In genomic region chr6:168319279-168320051, GRCh38 we compare ENCODE assay signal across 15 cellular contexts. TPM values are rescaled to one million over a fixed set of nuclear protein-coding genes. Genes with fewer than 3 reads are reported as not detected.
DNase-seq lines count a peak whose midpoint lies in the region; ATAC-seq and TF ChIP-seq lines count a peak whose summit lies in the region.
"Had no signal": no experiment of that assay in that cellular context is flagged by ENCODE, and none has a peak within 500 bp of the region (broad histone marks: within the 10 kb centered on the region; RNA-seq: fewer than 3 reads in every experiment).

DACT2 (minus strand) TSS chr6:168319777; CDS start chr6:168319633, 144 bp downstream.

- intact Hi-C loops in heart right ventricle (cut with DNase I), result loop anchor here in 2 of 10 donors (10.0 kb wide), 2 partner anchors 95 to 175 kb away; no protein-coding TSS in a partner anchor
- intact Hi-C loops in uterus (cut with DNase I; ENCODE audit: low total_unique reads), result no loop called here

- H3K27ac ChIP-seq in heart right ventricle (peak within 1 kb of the TSS in 2 of 10 donors; percentile 1 to 36), mucosa of rectum (ENCODE audit: low read depth in 2 of 2, low read length in 2 of 2) (no peak within 1 kb of the TSS), uterus (peak within 1 kb of the TSS; percentile 11 to 61)

- WGBS in heart right ventricle, 2 donors, result 1 to 2% methylated on average over 77 to 89 of the region's 89 CpGs

- H3K4me3 ChIP-seq in heart right ventricle (peak within 1 kb of the TSS in 9 of 10 donors; percentile 17 to 51 (median 41)), mucosa of rectum (ENCODE audit: low read length in 2 of 2) (peak within 1 kb of the TSS; percentile 59 to 66), uterus (peak within 1 kb of the TSS; percentile 20 to 47)

- TF ChIP-seq CTCF in heart right ventricle (IDR thresholded peaks at IDR 0.05) (no peak), uterus (IDR thresholded peaks at IDR 0.05) (no peak)

- H3K27me3 ChIP-seq in heart right ventricle (peaks cover 19 to 75% (median 53%) of the 10 kb centered on the region in 7 donors), mucosa of rectum (ENCODE audit: control insufficient read depth in 2 of 2, insufficient read depth in 2 of 2, low read length in 2 of 2) (no peaks in the 10 kb centered on the region), uterus (peaks cover 3 to 5% of the 10 kb centered on the region in 2 donors)

- peaks cover 0 to 15% (median 2%) of the 10 kb centered on the region in 11 donors for H3K9me3 ChIP-seq in heart right ventricle
- no peaks in the 10 kb centered on the region for H3K9me3 ChIP-seq in mucosa of rectum (ENCODE audit: control insufficient read depth in 2 of 2, low read length in 2 of 2)
- peaks cover 0 to 3% of the 10 kb centered on the region in 2 donors for H3K9me3 ChIP-seq in uterus

- peak in 5 of 8 donors; percentile 30 to 68 (median 34) for ATAC-seq in heart right ventricle
- ATAC-seq: activated CD8-positive, alpha-beta memory T cell treated with anti-CD3 and anti-CD28 coated beads, Interleukin-2, amount 10 ng/mL, durations not matched to agents 7 days and 5 days had no signal

- H3K4me1 ChIP-seq in heart right ventricle (no peaks in the 10 kb centered on the region), mucosa of rectum (ENCODE audit: control insufficient read depth in 2 of 2, insufficient read depth in 2 of 2, low read length in 2 of 2) (peaks cover 7 to 8% of the 10 kb centered on the region in 2 donors), uterus (no peaks in the 10 kb centered on the region)

- peak within 1 kb of the TSS; percentile 56 to 57 for H3K9ac ChIP-seq in mucosa of rectum (ENCODE audit: low read depth in 1 of 2, low read length in 2 of 2)

- DNase-seq in NCI-H345 (lab: John Stamatoyannopoulos, UW) (peak; percentile 25), NCI-H345 treated with DMSO at 0.1 percent for 48 hours (lab: John Stamatoyannopoulos, UW; ENCODE audit: unreplicated experiment) (no peak), heart right ventricle (no peak), uterus (no peak), activated gamma-delta T cell treated with Interleukin-2 at 50 U/mL for 16 hours (no peak), NCI-H1436 (lab: John Stamatoyannopoulos, UW) (no peak)
- DNase-seq in stimulated activated CD4-positive, alpha-beta T cell treated with anti-CD3 and anti-CD28 coated beads, Interleukin-2, amount 100 ng/mL, for 24 hours, result no peak
- DNase-seq: ACHN; activated CD8-positive, alpha-beta memory T cell treated with anti-CD3 and anti-CD28 coated beads, Interleukin-2, amount 10 ng/mL, durations not matched to agents 7 days and 5 days; amygdala; NCI-H226 had no signal

- no peaks in the 10 kb centered on the region for H3K36me3 ChIP-seq in heart right ventricle
- no peaks in the 10 kb centered on the region for H3K36me3 ChIP-seq in mucosa of rectum (ENCODE audit: control insufficient read depth in 2 of 2, insufficient read depth in 2 of 2, low read length in 2 of 2)
- no peaks in the 10 kb centered on the region for H3K36me3 ChIP-seq in uterus

- TF ChIP-seq POLR2A in uterus (IDR thresholded peaks at IDR 0.05), result no peak

RNA-seq across cellular contexts. Expression of gene DACT2, which starts in this region (rescaled TPM):
- total RNA-seq in heart right ventricle, result 1 to 10 TPM in 2 of 10 donors, under 1 TPM in 8; 0.09 to 1.5 (median 0.66) TPM
- under 1 TPM; 0.29 to 0.38 TPM for polyA plus RNA-seq in heart right ventricle
- 1 to 10 TPM in 3 of 4 donors, not detected in 1; 1.4 to 9.6 (median 2.8) TPM for total RNA-seq in uterus
- total RNA-seq: HT-29, pulmonary artery endothelial cell, SK-MEL-5 had no signal

Comparison
In these comparisons a context has a peak if more than half of its experiments do, and no peak if none do; other contexts are left out.
1. H3K27ac ChIP-seq: peak in uterus (2 of 2); none in mucosa of rectum (0 of 2).
2. Peak in every context shown above with its lines, with median percentiles within 50 percentile points of each other: H3K4me3 ChIP-seq.